In genomic region chr7:116630932-116631449, GRCh38 we compare ENCODE assay signal across 8 cellular contexts. TPM values are rescaled to one million over a fixed set of nuclear protein-coding genes. Genes with fewer than 3 reads are reported as not detected.
DNase-seq lines count a peak whose midpoint lies in the region; ATAC-seq and TF ChIP-seq lines count a peak whose summit lies in the region.

No MANE protein-coding gene starts in this region.

- ATAC-seq in HG02588 (IDR thresholded peaks at IDR 0.05; ENCODE audit: unreplicated experiment), result peak; percentile 56

- DNase-seq in EH (ENCODE audit: low read depth) (peak; percentile 71), foreskin fibroblast (peak; percentile 70 to 81), skeletal muscle cell (ENCODE audit: low read depth) (peak; percentile 88), middle frontal gyrus (ENCODE audit: extremely low spot score, low spot score) (no peak), DMS79 treated with DMSO at 0.1 percent for 48 hours (lab: John Stamatoyannopoulos, UW) (no peak)
- DNase-seq in activated naive CD4-positive, alpha-beta T cell (lab: John Stamatoyannopoulos, UW), result no peak

- H3K4me3 ChIP-seq in foreskin fibroblast (ENCODE audit: low read depth in 1 of 2, low read length in 2 of 2), result no peak overlapping the region
- H3K4me3 ChIP-seq in skeletal muscle cell (ENCODE audit: low read depth, low read length), result no peak overlapping the region

- TF ChIP-seq CTCF in foreskin fibroblast (IDR thresholded peaks at IDR 0.05; ENCODE audit: low read depth, low read length), result no peak

TF ChIP-seq in PFSK-1, 5 proteins besides CTCF, POLR2A, EP300 and RAD21:
- TF ChIP-seq FOXP2 (optimal IDR thresholded peaks at IDR 0.05; ENCODE audit: borderline replicate concordance, extremely low read depth, extremely low read length, insufficient read depth), result peak; percentile 75
- TF ChIP-seq SIN3A (IDR thresholded peaks at IDR 0.05; ENCODE audit: borderline replicate concordance, insufficient read depth, low read length), result no peak

RNA-seq across cellular contexts. Expression of gene MET, which starts 41.0 kb away (rescaled TPM):
- polyA plus RNA-seq in PFSK-1 (2012; ENCODE audit: insufficient read length, low read depth), result 0.14 TPM

Comparison
In these comparisons a context has a peak if more than half of its experiments do, and no peak if none do; other contexts are left out.
1. DNase-seq: peak in EH (single experiment), foreskin fibroblast (2 of 2) and skeletal muscle cell (single experiment); none in middle frontal gyrus (single experiment), DMS79 treated with DMSO at 0.1 percent for 48 hours (single experiment) and activated naive CD4-positive, alpha-beta T cell (0 of 4).